ENCODE assay signal across 16 cellular contexts in genomic region chr1:43232071-43232470, GRCh38. TPM values are rescaled to one million over a fixed set of nuclear protein-coding genes. Genes with fewer than 3 reads are reported as not detected.
DNase-seq lines count a peak whose midpoint lies in the region; ATAC-seq, FAIRE-seq and TF ChIP-seq lines count a peak whose summit lies in the region.
"Had no signal": no experiment of that assay in that cellular context is flagged by ENCODE, and none has a peak within 500 bp of the region (broad histone marks: within the 10 kb centered on the region; RNA-seq: fewer than 3 reads in every experiment).

No MANE protein-coding gene starts in this region.

- no peak overlapping the region for H2AFZ ChIP-seq in HepG2 (ENCODE audit: low read length)

- TF ChIP-seq EP300 in HepG2 (IDR thresholded peaks at IDR 0.05; ENCODE audit: low read depth in 2 of 2, low read length in 2 of 2) (no peak), HepG2 (CRISPR knock-in tag; IDR thresholded peaks at IDR 0.05; ENCODE audit: borderline replicate concordance) (no peak)

- H3K79me2 ChIP-seq in HepG2 (ENCODE audit: insufficient read depth, low read length), result no peaks in the 10 kb centered on the region

- POLR2A ChIA-PET in HepG2 (lab: Yijun Ruan, JAX), result no interaction called here

- H3K27me3 ChIP-seq in HepG2 (ENCODE audit: control insufficient read depth in 1 of 2, insufficient read depth in 2 of 2, low read length in 2 of 2) (peaks cover 0 to 59% of the 10 kb centered on the region in 2 experiments; a peak in 4 of 5 replicates), right lobe of liver (no peaks in the 10 kb centered on the region), brain microvascular endothelial cell (replicated peaks) (no peaks in the 10 kb centered on the region), left lung (no peaks in the 10 kb centered on the region)
- H3K27me3 ChIP-seq: ovary, upper lobe of right lung had no signal

- no peak for TF ChIP-seq RAD21 in HepG2 (CRISPR knock-in tag; IDR thresholded peaks at IDR 0.05)

- FAIRE-seq in HepG2 (lab: Jason Lieb, UNC), result no peak

- H3K4me3 ChIP-seq in HepG2 (replicated peaks in 1 of 3; ENCODE audit: insufficient read depth in 1 of 3, low read depth in 2 of 3, low read length in 3 of 3), result no peak overlapping the region
- H3K4me3 ChIP-seq in right lobe of liver, result no peak overlapping the region
- no peak overlapping the region for H3K4me3 ChIP-seq in brain microvascular endothelial cell (ENCODE audit: low read depth, low read length)
- H3K4me3 ChIP-seq in left lung, result no peak overlapping the region
- H3K4me3 ChIP-seq: ovary, upper lobe of right lung had no signal

- H3K27ac ChIP-seq in HepG2 (ENCODE audit: extremely low read length, insufficient read depth, low read length) (no peak overlapping the region), right lobe of liver (peak overlapping the region in 1 of 3 donors; percentile 13), brain microvascular endothelial cell (peak overlapping the region; percentile 40), left lung (peak overlapping the region in 1 of 2 donors; percentile 50)
- H3K27ac ChIP-seq: ovary, upper lobe of right lung had no signal

- in situ Hi-C loops in HepG2 (cut with HindIII; ENCODE audit: extremely low pct_ligation_motif_present, low pct_unique_long_range_greater_than_20kb), result no loop called here
- in situ Hi-C loops in brain microvascular endothelial cell (cut with HindIII; ENCODE audit: low pct_ligation_motif_present, low sequenced_read_pairs), result loop anchor here (25.0 kb wide), 1 partner anchor 180 kb away; no protein-coding TSS in a partner anchor

- no peak for TF ChIP-seq POLR2A in HepG2 (IDR thresholded peaks at IDR 0.05; ENCODE audit: insufficient read depth in 1 of 2, low read depth in 2 of 2, low read length in 2 of 2)
- no peak for TF ChIP-seq POLR2A in right lobe of liver (IDR thresholded peaks at IDR 0.05)

- DNase-seq in HepG2 (ENCODE audit: low spot score), result no peak
- no peak for DNase-seq in right lobe of liver
- peak; percentile 73 for DNase-seq in brain microvascular endothelial cell
- no peak for DNase-seq in left lung
- no peak for DNase-seq in NCI-H748 (lab: John Stamatoyannopoulos, UW; ENCODE audit: unreplicated experiment)
- DNase-seq in left colon, result no peak
- DNase-seq in stimulated activated CD4-positive, alpha-beta T cell treated with anti-CD3 and anti-CD28 coated beads, Interleukin-4, amount 100 ng/mL, for 4 hours, result no peak
- DNase-seq: activated CD4-positive, alpha-beta memory T cell treated with anti-CD3 and anti-CD28 coated beads, Interleukin-2, amount 10 ng/mL, durations not matched to agents 7 days and 5 days; activated naive CD8-positive, alpha-beta T cell treated with anti-CD3 and anti-CD28 coated beads, Interleukin-2, amount 10 ng/mL, durations not matched to agents 7 days and 5 days; H7; NCI-H1105; T-cell; upper lobe of right lung had no signal

- TF ChIP-seq CTCF in HepG2 (CRISPR knock-in tag; IDR thresholded peaks at IDR 0.05), result no peak
- no peak for TF ChIP-seq CTCF in right lobe of liver (IDR thresholded peaks at IDR 0.05)
- no peak for TF ChIP-seq CTCF in brain microvascular endothelial cell (IDR thresholded peaks at IDR 0.05; ENCODE audit: low read depth, low read length, missing control alignments)
- TF ChIP-seq CTCF in left lung (IDR thresholded peaks at IDR 0.05), result no peak

- H3K36me3 ChIP-seq in HepG2 (replicated peaks in 1 of 2; ENCODE audit: control insufficient read depth in 1 of 2, insufficient read depth in 2 of 2, low read length in 2 of 2) (no peaks in the 10 kb centered on the region), right lobe of liver (no peaks in the 10 kb centered on the region), brain microvascular endothelial cell (replicated peaks) (no peaks in the 10 kb centered on the region), left lung (no peaks in the 10 kb centered on the region)
- H3K36me3 ChIP-seq: ovary, upper lobe of right lung had no signal

- H3K4me2 ChIP-seq in HepG2 (ENCODE audit: low read depth, low read length), result no peak overlapping the region

- H3K9ac ChIP-seq in HepG2 (ENCODE audit: insufficient read depth, low read depth, low read length), result no peak overlapping the region

- H3K4me1 ChIP-seq in HepG2 (ENCODE audit: insufficient read depth, low read length) (no peaks in the 10 kb centered on the region), right lobe of liver (peaks cover 0 to 44% (median 17%) of the 10 kb centered on the region in 4 donors), left lung (peaks cover 6 to 7% of the 10 kb centered on the region in 2 donors)

- H4K20me1 ChIP-seq in HepG2 (ENCODE audit: insufficient read depth, low read length), result no peaks in the 10 kb centered on the region

- no TSS peak for BruUV-seq in HepG2 (replicated peaks; lab: Mats Ljungman, UMichigan)

- CTCF ChIA-PET in HepG2 (lab: Yijun Ruan, JAX; ENCODE audit: low intra/inter-chr PET ratio, low total read pairs), result no interaction called here

- intact Hi-C loops in HepG2 (cut with micrococcal nuclease; ENCODE audit: unreplicated experiment), result no loop called here
- intact Hi-C loops in right lobe of liver (cut with DNase I), result loop anchor here (10.0 kb wide), 1 partner anchor 153 kb away; the partner anchor contains the start of genes MED8 (in 2 of the 2) and SZT2 (in 2 of the 2)
- intact Hi-C loops in left lung (cut with DNase I), result loop anchor here (10.0 kb wide), 2 partner anchors 153 to 183 kb away; partner anchors contain the start of genes MED8 (in 1 of the 2) and SZT2 (in 1 of the 2)
- intact Hi-C loops in left colon (cut with DNase I, micrococcal nuclease), result no loop called here

- 2% methylated on average over 4 of the region's 4 CpGs for WGBS in HepG2 (ENCODE audit: low lambda C conversion rate)
- WGBS in right lobe of liver (ENCODE audit: insufficient coverage, low coverage, low lambda C conversion rate, missing lambda C conversion rate), result 39% methylated on average over 4 of the region's 4 CpGs

- H3K9me3 ChIP-seq in HepG2 (ENCODE audit: low read length) (no peaks in the 10 kb centered on the region), right lobe of liver (no peaks in the 10 kb centered on the region), left lung (no peaks in the 10 kb centered on the region)
- H3K9me3 ChIP-seq: ovary, upper lobe of right lung had no signal

- ATAC-seq in HepG2, result no peak
- no peak for ATAC-seq in right lobe of liver
- peak; percentile 21 for ATAC-seq in left lung
- ATAC-seq in GM18520 (IDR thresholded peaks at IDR 0.05; ENCODE audit: unreplicated experiment), result no peak
- ATAC-seq in left colon, result no peak
- ATAC-seq: T-cell, upper lobe of right lung had no signal

RNA-seq across cellular contexts. Expression of gene TMEM125, which starts 37.7 kb away (rescaled TPM):
- total RNA-seq in HepG2 (2016; rRNA removed; fragmentation: Illumina TruSeq; extraction: Trizol) (not detected in 2 replicates), right lobe of liver (under 1 TPM in 2 of 6 experiments, not detected in 4; 0.21 to 0.27 TPM), left lung (100 to 1,000 TPM; 104 to 202 TPM), left colon (10 to 100 TPM; 52.4 to 63.3 TPM)
- total RNA-seq in HepG2 (2016; cell fraction: cytosol; rRNA removed; fragmentation: Illumina TruSeq; extraction: Trizol; ENCODE audit: low read depth), result not detected in 2 replicates
- total RNA-seq in HepG2 (2016; cell fraction: insoluble cytoplasmic fraction; rRNA removed; fragmentation: Illumina TruSeq; extraction: Trizol), result not detected in 2 replicates
- not detected in 2 replicates for total RNA-seq in HepG2 (2016; cell fraction: membrane; rRNA removed; fragmentation: Illumina TruSeq; extraction: Trizol)
- not detected in 2 replicates for total RNA-seq in HepG2 (2016; cell fraction: nucleus; rRNA removed; fragmentation: Illumina TruSeq; extraction: Trizol)
- polyA plus RNA-seq in HepG2 (2011; rRNA removed), result 0.03 TPM in 1 of 2 replicates, not detected in the other
- polyA plus RNA-seq in HepG2 (2011; cell fraction: cytosol; rRNA removed), result 0.08 TPM in 2 replicates
- polyA plus RNA-seq in HepG2 (2011; cell fraction: nucleus; rRNA removed), result 0.09 TPM in 1 of 2 replicates, not detected in the other
- polyA plus RNA-seq in HepG2 (2012), result 0.07 TPM in 1 of 2 replicates, not detected in the other
- not detected in 2 replicates for polyA plus RNA-seq in HepG2 (2016; cell fraction: cytosol; fragmentation: Illumina TruSeq; extraction: Trizol; ENCODE audit: low read depth)
- polyA plus RNA-seq in HepG2 (2016; cell fraction: insoluble cytoplasmic fraction; fragmentation: Illumina TruSeq; extraction: Trizol; ENCODE audit: low read depth), result not detected in 2 replicates
- polyA plus RNA-seq in HepG2 (2016; cell fraction: membrane; fragmentation: Illumina TruSeq; extraction: Trizol; ENCODE audit: low read depth), result not detected in 2 replicates
- polyA plus RNA-seq in HepG2 (2016; cell fraction: nucleus; fragmentation: Illumina TruSeq; extraction: Trizol; ENCODE audit: insufficient read depth, low read depth), result not detected in 2 replicates
- 0.22 TPM in 1 of 2 replicates, not detected in the other for polyA minus RNA-seq in HepG2 (2011; rRNA and poly(A)+ RNA removed; ENCODE audit: low replicate concordance)
- not detected in 2 replicates for polyA minus RNA-seq in HepG2 (2011; cell fraction: cytosol; rRNA and poly(A)+ RNA removed)
- not detected in 2 replicates for polyA minus RNA-seq in HepG2 (2011; cell fraction: nucleus; rRNA and poly(A)+ RNA removed)
- total RNA-seq: A673; activated CD4-positive, alpha-beta memory T cell treated with anti-CD3 and anti-CD28 coated beads, Interleukin-2, amount 10 ng/mL, durations not matched to agents 7 days and 5 days; activated naive CD8-positive, alpha-beta T cell treated with anti-CD3 and anti-CD28 coated beads, Interleukin-2, amount 10 ng/mL, durations not matched to agents 7 days and 5 days had no signal

RNA-seq across cellular contexts. Expression of gene C1orf210, which starts 53.3 kb away (rescaled TPM):
- total RNA-seq in HepG2 (2016; rRNA removed; fragmentation: Illumina TruSeq; extraction: Trizol), result 0.49 and 0.52 TPM in 2 replicates
- total RNA-seq in HepG2 (2016; cell fraction: cytosol; rRNA removed; fragmentation: Illumina TruSeq; extraction: Trizol; ENCODE audit: low read depth), result 0.44 TPM in 1 of 2 replicates, not detected in the other
- 0.52 and 0.54 TPM in 2 replicates for total RNA-seq in HepG2 (2016; cell fraction: insoluble cytoplasmic fraction; rRNA removed; fragmentation: Illumina TruSeq; extraction: Trizol)
- total RNA-seq in HepG2 (2016; cell fraction: membrane; rRNA removed; fragmentation: Illumina TruSeq; extraction: Trizol), result 0.45 and 0.71 TPM in 2 replicates
- 0.87 TPM in 1 of 2 replicates, not detected in the other for total RNA-seq in HepG2 (2016; cell fraction: nucleus; rRNA removed; fragmentation: Illumina TruSeq; extraction: Trizol)
- polyA plus RNA-seq in HepG2 (2011; rRNA removed), result 5.1 and 7.1 TPM in 2 replicates
- 4.7 and 8.4 TPM in 2 replicates for polyA plus RNA-seq in HepG2 (2011; cell fraction: cytosol; rRNA removed)
- polyA plus RNA-seq in HepG2 (2011; cell fraction: nucleus; rRNA removed), result 0.98 and 2.3 TPM in 2 replicates
- polyA plus RNA-seq in HepG2 (2012), result 4.4 and 6.7 TPM in 2 replicates
- polyA plus RNA-seq in HepG2 (2016; cell fraction: cytosol; fragmentation: Illumina TruSeq; extraction: Trizol; ENCODE audit: low read depth), result 0.37 and 0.51 TPM in 2 replicates
- polyA plus RNA-seq in HepG2 (2016; cell fraction: insoluble cytoplasmic fraction; fragmentation: Illumina TruSeq; extraction: Trizol; ENCODE audit: low read depth), result 0.97 and 1.6 TPM in 2 replicates
- polyA plus RNA-seq in HepG2 (2016; cell fraction: membrane; fragmentation: Illumina TruSeq; extraction: Trizol; ENCODE audit: low read depth), result 0.76 and 0.95 TPM in 2 replicates
- polyA plus RNA-seq in HepG2 (2016; cell fraction: nucleus; fragmentation: Illumina TruSeq; extraction: Trizol; ENCODE audit: insufficient read depth, low read depth), result 0.73 and 0.75 TPM in 2 replicates
- 2.2 TPM in 1 of 2 replicates, not detected in the other for polyA minus RNA-seq in HepG2 (2011; rRNA and poly(A)+ RNA removed; ENCODE audit: low replicate concordance)
- 0.97 and 1.5 TPM in 2 replicates for polyA minus RNA-seq in HepG2 (2011; cell fraction: cytosol; rRNA and poly(A)+ RNA removed)
- polyA minus RNA-seq in HepG2 (2011; cell fraction: nucleus; rRNA and poly(A)+ RNA removed), result 1.4 TPM in 1 of 2 replicates, not detected in the other
- 1 to 10 TPM in 4 of 6 experiments, under 1 TPM in 2; 0.58 to 2.7 (median 1.7) TPM for total RNA-seq in right lobe of liver
- total RNA-seq in left lung, result 10 to 100 TPM; 13.1 to 22.5 TPM
- total RNA-seq in left colon, result 10 to 100 TPM; 76.9 to 97.8 TPM
- total RNA-seq: A673; activated CD4-positive, alpha-beta memory T cell treated with anti-CD3 and anti-CD28 coated beads, Interleukin-2, amount 10 ng/mL, durations not matched to agents 7 days and 5 days; activated naive CD8-positive, alpha-beta T cell treated with anti-CD3 and anti-CD28 coated beads, Interleukin-2, amount 10 ng/mL, durations not matched to agents 7 days and 5 days had no signal
- polyA plus RNA-seq: ovary had no signal

RNA-seq across cellular contexts. Expression of gene CFAP57, which starts 59.9 kb away (rescaled TPM):
- total RNA-seq in HepG2 (2016; rRNA removed; fragmentation: Illumina TruSeq; extraction: Trizol), result 0.14 TPM in 1 of 2 replicates, not detected in the other
- total RNA-seq in HepG2 (2016; cell fraction: cytosol; rRNA removed; fragmentation: Illumina TruSeq; extraction: Trizol; ENCODE audit: low read depth), result not detected in 2 replicates
- total RNA-seq in HepG2 (2016; cell fraction: insoluble cytoplasmic fraction; rRNA removed; fragmentation: Illumina TruSeq; extraction: Trizol), result 0.06 and 0.15 TPM in 2 replicates
- total RNA-seq in HepG2 (2016; cell fraction: membrane; rRNA removed; fragmentation: Illumina TruSeq; extraction: Trizol), result 0.09 TPM in 1 of 2 replicates, not detected in the other
- not detected in 2 replicates for total RNA-seq in HepG2 (2016; cell fraction: nucleus; rRNA removed; fragmentation: Illumina TruSeq; extraction: Trizol)
- polyA plus RNA-seq in HepG2 (2011; rRNA removed), result 0.01 and 0.07 TPM in 2 replicates
- polyA plus RNA-seq in HepG2 (2011; cell fraction: cytosol; rRNA removed), result 0.01 and 0.03 TPM in 2 replicates
- polyA plus RNA-seq in HepG2 (2011; cell fraction: nucleus; rRNA removed), result 0.03 TPM in 1 of 2 replicates, not detected in the other
- 0.08 and 0.11 TPM in 2 replicates for polyA plus RNA-seq in HepG2 (2012)
- not detected in 2 replicates for polyA plus RNA-seq in HepG2 (2016; cell fraction: cytosol; fragmentation: Illumina TruSeq; extraction: Trizol; ENCODE audit: low read depth)
- polyA plus RNA-seq in HepG2 (2016; cell fraction: insoluble cytoplasmic fraction; fragmentation: Illumina TruSeq; extraction: Trizol; ENCODE audit: low read depth), result not detected in 2 replicates
- polyA plus RNA-seq in HepG2 (2016; cell fraction: membrane; fragmentation: Illumina TruSeq; extraction: Trizol; ENCODE audit: low read depth), result not detected in 2 replicates
- not detected in 2 replicates for polyA plus RNA-seq in HepG2 (2016; cell fraction: nucleus; fragmentation: Illumina TruSeq; extraction: Trizol; ENCODE audit: insufficient read depth, low read depth)
- 0.94 TPM in 1 of 2 replicates, not detected in the other for polyA minus RNA-seq in HepG2 (2011; rRNA and poly(A)+ RNA removed; ENCODE audit: low replicate concordance)
- not detected in 2 replicates for polyA minus RNA-seq in HepG2 (2011; cell fraction: cytosol; rRNA and poly(A)+ RNA removed)
- 0.13 TPM in 1 of 2 replicates, not detected in the other for polyA minus RNA-seq in HepG2 (2011; cell fraction: nucleus; rRNA and poly(A)+ RNA removed)
- not detected for total RNA-seq in right lobe of liver
- total RNA-seq in left lung, result 1 to 10 TPM in 1 of 2 donors, under 1 TPM in 1; 0.73 to 2.4 TPM
- total RNA-seq in left colon, result not detected
- total RNA-seq: activated naive CD8-positive, alpha-beta T cell treated with anti-CD3 and anti-CD28 coated beads, Interleukin-2, amount 10 ng/mL, durations not matched to agents 7 days and 5 days had no signal

RNA-seq across cellular contexts. Expression of gene EBNA1BP2, which starts 60.0 kb away (rescaled TPM):
- 102 and 134 TPM in 2 replicates for total RNA-seq in HepG2 (2016; rRNA removed; fragmentation: Illumina TruSeq; extraction: Trizol)
- total RNA-seq in HepG2 (2016; cell fraction: cytosol; rRNA removed; fragmentation: Illumina TruSeq; extraction: Trizol; ENCODE audit: low read depth), result 16.7 and 17.1 TPM in 2 replicates
- 105 and 136 TPM in 2 replicates for total RNA-seq in HepG2 (2016; cell fraction: insoluble cytoplasmic fraction; rRNA removed; fragmentation: Illumina TruSeq; extraction: Trizol)
- 31.7 and 33.4 TPM in 2 replicates for total RNA-seq in HepG2 (2016; cell fraction: membrane; rRNA removed; fragmentation: Illumina TruSeq; extraction: Trizol)
- 41.1 and 51.6 TPM in 2 replicates for total RNA-seq in HepG2 (2016; cell fraction: nucleus; rRNA removed; fragmentation: Illumina TruSeq; extraction: Trizol)
- polyA plus RNA-seq in HepG2 (2011; rRNA removed), result 24.7 and 27.1 TPM in 2 replicates
- 24.4 and 26.5 TPM in 2 replicates for polyA plus RNA-seq in HepG2 (2011; cell fraction: cytosol; rRNA removed)
- polyA plus RNA-seq in HepG2 (2011; cell fraction: nucleus; rRNA removed), result 21.8 and 28.1 TPM in 2 replicates
- 40.9 and 45.7 TPM in 2 replicates for polyA plus RNA-seq in HepG2 (2012)
- polyA plus RNA-seq in HepG2 (2016; cell fraction: cytosol; fragmentation: Illumina TruSeq; extraction: Trizol; ENCODE audit: low read depth), result 18.1 TPM in 2 replicates
- 152 and 154 TPM in 2 replicates for polyA plus RNA-seq in HepG2 (2016; cell fraction: insoluble cytoplasmic fraction; fragmentation: Illumina TruSeq; extraction: Trizol; ENCODE audit: low read depth)
- polyA plus RNA-seq in HepG2 (2016; cell fraction: membrane; fragmentation: Illumina TruSeq; extraction: Trizol; ENCODE audit: low read depth), result 27.7 and 29.2 TPM in 2 replicates
- 78.7 and 80.9 TPM in 2 replicates for polyA plus RNA-seq in HepG2 (2016; cell fraction: nucleus; fragmentation: Illumina TruSeq; extraction: Trizol; ENCODE audit: insufficient read depth, low read depth)
- polyA minus RNA-seq in HepG2 (2011; rRNA and poly(A)+ RNA removed; ENCODE audit: low replicate concordance), result 14.2 and 38.3 TPM in 2 replicates
- 8.6 and 11.5 TPM in 2 replicates for polyA minus RNA-seq in HepG2 (2011; cell fraction: cytosol; rRNA and poly(A)+ RNA removed)
- 33.0 and 36.7 TPM in 2 replicates for polyA minus RNA-seq in HepG2 (2011; cell fraction: nucleus; rRNA and poly(A)+ RNA removed)
- 100 to 1,000 TPM in 1 of 6 experiments, 10 to 100 TPM in 5; 45.7 to 108 (median 61.4) TPM for total RNA-seq in right lobe of liver
- 10 to 100 TPM; 32.1 to 55.1 TPM for total RNA-seq in left lung
- total RNA-seq in left colon, result 10 to 100 TPM; 30.4 to 32.4 TPM

Comparison
In these comparisons a context has a peak if more than half of its experiments do, and no peak if none do; other contexts are left out.
1. intact Hi-C loops: an anchor here in right lobe of liver (10.0 kb wide) and left lung (10.0 kb wide); none called in HepG2 and left colon.
2. RNA of gene TMEM125, which starts 37.7 kb away (total RNA-seq): 104 to 202 TPM in left lung and 52.4 to 63.3 TPM in left colon; 0.21 to 0.27 TPM in right lobe of liver and not detected in HepG2; every median in the first group is over 10 times any median in the second.